Comparison of ENCODE assay signal across 28 cellular contexts in the genomic region with DNA sequence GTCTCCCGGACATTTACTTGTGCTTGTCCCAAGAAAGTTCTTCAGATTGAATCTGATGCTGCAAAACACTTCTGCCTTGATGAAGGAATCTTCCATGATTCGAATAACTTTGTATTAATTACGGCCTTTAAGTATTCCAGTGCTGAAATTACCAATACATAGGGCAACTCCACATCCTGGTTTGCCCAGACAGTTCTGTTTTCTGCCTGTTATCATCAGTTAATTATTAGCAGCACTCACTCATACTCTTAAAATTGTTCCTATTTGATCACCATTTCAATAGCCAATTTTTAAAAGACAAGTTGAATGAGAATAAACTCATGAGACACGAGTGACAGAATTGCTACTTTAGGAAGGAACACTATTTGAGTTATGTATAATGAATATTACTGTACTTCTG.
"Had no signal": no experiment of that assay in that cellular context is flagged by ENCODE, and none has a peak within 500 bp of the region (broad histone marks: within the 10 kb centered on the region; RNA-seq: fewer than 3 reads in every experiment).

No MANE protein-coding gene starts in this region.

- H3K36me3 Mint-ChIP-seq: naive B cell had no signal

- H3K27ac Mint-ChIP-seq: dendritic cell treated with granulocyte-macrophage colony-stimulating factor and Interleukin-4, amounts not matched to agents 40 ng/mL and 50 ng/mL, for 4 days; effector memory CD8-positive, alpha-beta T cell; endodermal cell; mesothelial cell of epicardium; naive B cell had no signal

- DNase-seq: colonic mucosa; cortex of kidney; effector CD8-positive, alpha-beta T cell; effector memory CD8-positive, alpha-beta T cell; endodermal cell; erythroblast; esophagus squamous epithelium; foreskin fibroblast; foreskin melanocyte; gastrocnemius medialis; glutamatergic neuron; head of caudate nucleus; heart right ventricle; hippocampal formation; left colon; left lung; left ventricle myocardium superior; lower lobe of right lung; mesenchymal stem cell; mucosa of descending colon; naive B cell had no signal

- H3K4me1 Mint-ChIP-seq: naive B cell had no signal

- H3K36me3 ChIP-seq: colonic mucosa, esophagus squamous epithelium, gastrocnemius medialis, heart right ventricle, left lung, lower lobe of right lung had no signal

- H3K4me3 ChIP-seq: colonic mucosa, esophagus squamous epithelium, gastrocnemius medialis, heart right ventricle, left lung, lower lobe of right lung, mucosa of descending colon had no signal

- H3K27ac ChIP-seq: colonic mucosa, epithelial cell of prostate, esophagus squamous epithelium, gastrocnemius medialis, heart right ventricle, left lung, lower lobe of right lung had no signal

- H3K4me1 ChIP-seq: colonic mucosa, esophagus squamous epithelium, gastrocnemius medialis, heart right ventricle, left lung, lower lobe of right lung had no signal

- FAIRE-seq: endometrium, islet of Langerhans, keratinocyte had no signal

- H3K27me3 Mint-ChIP-seq: dendritic cell treated with granulocyte-macrophage colony-stimulating factor and Interleukin-4, amounts not matched to agents 40 ng/mL and 50 ng/mL, for 4 days; effector memory CD8-positive, alpha-beta T cell; naive B cell had no signal

- H3K27me3 ChIP-seq: colonic mucosa, esophagus squamous epithelium, gastrocnemius medialis, heart right ventricle, left lung had no signal

- ATAC-seq: effector memory CD8-positive, alpha-beta T cell; esophagus mucosa; gastrocnemius medialis; heart right ventricle; left colon; left lung; left ventricle myocardium superior; lower lobe of right lung; mucosa of descending colon had no signal

- H3K4me3 Mint-ChIP-seq: dendritic cell treated with granulocyte-macrophage colony-stimulating factor and Interleukin-4, amounts not matched to agents 40 ng/mL and 50 ng/mL, for 4 days; effector memory CD8-positive, alpha-beta T cell; endodermal cell; mesothelial cell of epicardium; naive B cell had no signal

- H3K9me3 Mint-ChIP-seq: dendritic cell treated with granulocyte-macrophage colony-stimulating factor and Interleukin-4, amounts not matched to agents 40 ng/mL and 50 ng/mL, for 4 days; effector memory CD8-positive, alpha-beta T cell; endodermal cell; naive B cell had no signal

- H3K9me3 ChIP-seq: colonic mucosa, esophagus squamous epithelium, gastrocnemius medialis, left lung, lower lobe of right lung, mucosa of descending colon had no signal
